Comparison of ENCODE assay signal across 11 cellular contexts in the genomic region with DNA sequence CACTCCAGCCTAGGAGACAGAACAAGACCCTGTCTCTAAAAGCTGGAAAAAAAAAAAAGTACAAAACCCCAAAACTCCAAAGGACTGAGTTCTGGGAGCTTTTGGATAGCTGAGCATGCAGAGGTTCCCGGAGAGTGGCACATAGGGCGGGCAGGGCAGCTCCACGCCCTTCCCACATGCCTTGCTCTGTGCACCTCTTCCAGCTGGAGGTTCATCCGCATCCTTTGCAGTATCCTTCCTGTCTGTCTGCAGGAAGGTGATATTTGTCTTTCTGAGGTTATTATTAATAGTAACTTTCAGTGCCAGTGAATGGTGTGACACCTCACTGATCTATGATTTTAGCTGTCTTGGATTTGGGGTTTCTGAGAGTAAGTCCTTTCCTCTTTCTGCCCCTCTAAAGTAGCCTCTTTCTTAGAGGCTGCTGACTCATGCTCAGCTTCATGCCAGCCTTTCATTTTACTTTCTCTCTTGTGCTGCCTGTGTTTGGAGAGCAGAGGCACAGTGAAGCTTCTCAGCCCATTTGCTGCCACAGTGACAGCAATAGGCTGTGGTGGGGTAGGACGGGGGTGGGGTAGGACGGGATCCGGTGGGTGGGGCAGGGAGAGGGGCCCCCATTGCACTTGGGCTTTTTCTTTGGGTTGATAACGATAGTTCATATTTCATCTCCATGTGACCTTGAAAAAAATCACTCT.
A peak's percentile ranks its signal among the peaks of the same experiment; 100 is the strongest.
DNase-seq lines count a peak whose midpoint lies in the region; ATAC-seq and TF ChIP-seq lines count a peak whose summit lies in the region.
"Had no signal": no experiment of that assay in that cellular context is flagged by ENCODE, and none has a peak within 500 bp of the region (broad histone marks: within the 10 kb centered on the region; RNA-seq: fewer than 3 reads in every experiment).

No MANE protein-coding gene starts in this region.

- H2BK5ac ChIP-seq in H9 (ENCODE audit: insufficient read length, low read length): no peak overlapping the region

- H3K4me2 ChIP-seq in H9 (ENCODE audit: insufficient read depth, insufficient read length, low read length) (no peak overlapping the region), OCI-LY7 (ENCODE audit: low read length) (no peak overlapping the region)

- H3K36me3 Mint-ChIP-seq in H9 (ENCODE audit: insufficient read depth in 1 of 3, low read depth in 3 of 3): peaks cover 4 to 12% (median 4%) of the 10 kb centered on the region in 3 experiments; a peak in 5 of 7 replicates
- peaks cover 19% of the 10 kb centered on the region for H3K36me3 Mint-ChIP-seq in activated T-helper 2 cell treated with anti-CD3 and anti-CD28 coated beads, Interferon-gamma antibody, Interleukin-2, Interleukin-4, amounts not matched to agents 10 μg/mL and 5 μg/mL and 100 μg/mL, durations not matched to agents 14 hours and 24 hours and 36 hours (ENCODE audit: low read depth)

- no peak overlapping the region for H3K4me3 ChIP-seq in OCI-LY7 (ENCODE audit: low read depth, low read length, poor library complexity, severe bottlenecking)

- CTCF ChIA-PET in OCI-LY7 (lab: Charles Lee; ENCODE audit: unreplicated experiment): no interaction called here

- no peaks in the 10 kb centered on the region for H3K23me2 ChIP-seq in H9 (ENCODE audit: insufficient read length, low read depth, low read length, poor library complexity, severe bottlenecking)

- no peak overlapping the region for H3K56ac ChIP-seq in H9 (ENCODE audit: insufficient read length, low read depth, low read length)

- BruUV-seq in OCI-LY7 (replicated peaks; lab: Mats Ljungman, UMichigan): no TSS peak

- no peak overlapping the region for H2BK120ac ChIP-seq in H9 (ENCODE audit: low read depth, low read length, poor library complexity, severe bottlenecking)

- H3K18ac ChIP-seq in H9 (ENCODE audit: insufficient read length, low read depth, low read length): no peak overlapping the region

- H3K79me2 ChIP-seq in H9 (ENCODE audit: insufficient read depth, low read length) (no peaks in the 10 kb centered on the region), OCI-LY7 (ENCODE audit: insufficient read depth, low read depth, low read length) (no peaks in the 10 kb centered on the region)

- H3K4me1 Mint-ChIP-seq in H9: peaks cover 40 to 50% of the 10 kb centered on the region in 2 experiments
- peaks cover 51% of the 10 kb centered on the region for H3K4me1 Mint-ChIP-seq in activated T-helper 2 cell treated with anti-CD3 and anti-CD28 coated beads, Interferon-gamma antibody, Interleukin-2, Interleukin-4, amounts not matched to agents 10 μg/mL and 5 μg/mL and 100 μg/mL, durations not matched to agents 14 hours and 24 hours and 36 hours (ENCODE audit: low read depth)

- H3K27me3 Mint-ChIP-seq in H9 (ENCODE audit: low read depth): no peaks in the 10 kb centered on the region
- no peaks in the 10 kb centered on the region for H3K27me3 Mint-ChIP-seq in activated T-helper 2 cell treated with anti-CD3 and anti-CD28 coated beads, Interferon-gamma antibody, Interleukin-2, Interleukin-4, amounts not matched to agents 10 μg/mL and 5 μg/mL and 100 μg/mL, durations not matched to agents 14 hours and 24 hours and 36 hours (ENCODE audit: low read depth)

- H4K20me1 ChIP-seq in H9 (ENCODE audit: control insufficient read depth, insufficient read depth, insufficient read length): no peaks in the 10 kb centered on the region
- H4K20me1 ChIP-seq in OCI-LY7 (ENCODE audit: insufficient read depth, low read length): no peaks in the 10 kb centered on the region

- intact Hi-C loops in activated T-helper 2 cell treated with anti-CD3 and anti-CD28 coated beads, Interferon-gamma antibody, Interleukin-2, Interleukin-4, amounts not matched to agents 10 μg/mL and 5 μg/mL and 100 μg/mL, durations not matched to agents 14 hours and 24 hours and 36 hours (cut with micrococcal nuclease): no loop called here
- intact Hi-C loops in OCI-LY7 (cut with micrococcal nuclease; ENCODE audit: unreplicated experiment): no loop called here

- no peak for TF ChIP-seq CTCF in H9 (conservative IDR thresholded peaks at IDR 0.05)
- TF ChIP-seq CTCF in OCI-LY7 (conservative IDR thresholded peaks at IDR 0.05; ENCODE audit: low read length): no peak

- H2BK15ac ChIP-seq in H9 (ENCODE audit: low read depth, low read length): no peak overlapping the region

- no peak overlapping the region for H4K5ac ChIP-seq in H9 (ENCODE audit: insufficient read length, low read depth, low read length)

- H3K9me3 Mint-ChIP-seq in H9: no peaks in the 10 kb centered on the region
- no peaks in the 10 kb centered on the region for H3K9me3 Mint-ChIP-seq in activated T-helper 2 cell treated with anti-CD3 and anti-CD28 coated beads, Interferon-gamma antibody, Interleukin-2, Interleukin-4, amounts not matched to agents 10 μg/mL and 5 μg/mL and 100 μg/mL, durations not matched to agents 14 hours and 24 hours and 36 hours

- H3K9me2 ChIP-seq in OCI-LY7 (ENCODE audit: insufficient read depth, low read length): no peaks in the 10 kb centered on the region

- WGBS in H9 (ENCODE audit: extremely low coverage, insufficient read length, low lambda C conversion rate): no CpG with 5 or more reads among the region's 8 CpGs

- no peak overlapping the region for H2BK20ac ChIP-seq in H9 (ENCODE audit: low read depth, low read length, poor library complexity, severe bottlenecking)

- H3K9ac ChIP-seq in H9 (ENCODE audit: extremely low read depth, insufficient read length, low read length): no peak overlapping the region

- H4K8ac ChIP-seq in H9 (replicated peaks; ENCODE audit: insufficient read length, low read depth, low read length): no peak overlapping the region

- H4K91ac ChIP-seq in H9 (ENCODE audit: insufficient read length, low read depth, low read length): no peak overlapping the region

- no peak overlapping the region for H2AFZ ChIP-seq in H9 (ENCODE audit: low read length)
- H2AFZ ChIP-seq in OCI-LY7 (ENCODE audit: low read length): no peak overlapping the region

- no peaks in the 10 kb centered on the region for H3K79me1 ChIP-seq in H9 (ENCODE audit: insufficient read depth, low read depth, low read length, poor library complexity, severe bottlenecking)

- no peak overlapping the region for H2AK5ac ChIP-seq in H9 (ENCODE audit: insufficient read length, low read length)

- H3K9me3 ChIP-seq in H9 (ENCODE audit: control insufficient read depth, low read depth, low read length) (no peaks in the 10 kb centered on the region), OCI-LY7 (ENCODE audit: low read length) (no peaks in the 10 kb centered on the region)

- POLR2A ChIA-PET in OCI-LY7 (lab: Charles Lee): interaction anchor here (1.0 kb wide), 1 partner anchor 26 kb away, joined by 4 read pairs; no protein-coding TSS in a partner anchor

- no peak overlapping the region for H3K23ac ChIP-seq in H9 (ENCODE audit: insufficient read length, low read depth, low read length)

- no peak overlapping the region for H2BK12ac ChIP-seq in H9 (ENCODE audit: insufficient read length, low read depth, low read length)

- no peak overlapping the region for H3T11ph ChIP-seq in H9 (ENCODE audit: low read length)

- no peak overlapping the region for H3K27ac ChIP-seq in H9 (ENCODE audit: insufficient read length, low read depth, low read length)
- H3K27ac ChIP-seq in OCI-LY7 (ENCODE audit: low read depth, low read length, poor library complexity, severe bottlenecking): no peak overlapping the region
- H3K27ac ChIP-seq: HL-60 had no signal

- no peaks in the 10 kb centered on the region for H3K27me3 ChIP-seq in H9 (ENCODE audit: insufficient read depth, low read length)

- peak; percentile 21 for DNase-seq in CD1c-positive myeloid dendritic cell (ENCODE audit: extremely low spot score)
- no peak for DNase-seq in H9
- no peak for DNase-seq in activated T-helper 2 cell treated with anti-CD3 and anti-CD28 coated beads, Interferon-gamma antibody, Interleukin-2, Interleukin-4, amounts not matched to agents 10 μg/mL and 5 μg/mL and 100 μg/mL, durations not matched to agents 14 hours and 24 hours and 36 hours (ENCODE audit: low spot score)
- peak; percentile 52 to 54 for DNase-seq in lung microvascular endothelial cell (ENCODE audit: low read depth in 2 of 2)
- DNase-seq in OCI-LY7 (ENCODE audit: low spot score): no peak
- no peak for DNase-seq in NCI-H1694 (lab: John Stamatoyannopoulos, UW)
- DNase-seq: cerebellar nuclear complex; stimulated activated naive CD4-positive, alpha-beta T cell treated with Interleukin-2 at 50 U/mL for 16 hours had no signal

- H3K4ac ChIP-seq in H9 (ENCODE audit: low read depth, low read length): no peak overlapping the region

- H3K36me3 ChIP-seq in OCI-LY7 (ENCODE audit: insufficient read depth, low read length): no peaks in the 10 kb centered on the region

- no peak overlapping the region for H3K14ac ChIP-seq in H9 (ENCODE audit: insufficient read depth, low read length)

- ATAC-seq in HG02840 (IDR thresholded peaks at IDR 0.05; ENCODE audit: low FRiP score, unreplicated experiment): no peak
- ATAC-seq in GM18870 (IDR thresholded peaks at IDR 0.05; ENCODE audit: unreplicated experiment): no peak

- H3K27ac Mint-ChIP-seq in H9: peak overlapping the region in 2 of 3 experiments; percentile 52 to 62; a peak in 3 of 7 replicates
- H3K27ac Mint-ChIP-seq in activated T-helper 2 cell treated with anti-CD3 and anti-CD28 coated beads, Interferon-gamma antibody, Interleukin-2, Interleukin-4, amounts not matched to agents 10 μg/mL and 5 μg/mL and 100 μg/mL, durations not matched to agents 14 hours and 24 hours and 36 hours: peak overlapping the region; percentile 62

- no peak overlapping the region; a peak in 1 of 5 replicates for H3K4me3 Mint-ChIP-seq in H9
- H3K4me3 Mint-ChIP-seq in activated T-helper 2 cell treated with anti-CD3 and anti-CD28 coated beads, Interferon-gamma antibody, Interleukin-2, Interleukin-4, amounts not matched to agents 10 μg/mL and 5 μg/mL and 100 μg/mL, durations not matched to agents 14 hours and 24 hours and 36 hours (ENCODE audit: low read depth): no peak overlapping the region

- H3K4me1 ChIP-seq in H9 (ENCODE audit: insufficient read depth, low read length): no peaks in the 10 kb centered on the region
- H3K4me1 ChIP-seq in OCI-LY7 (ENCODE audit: insufficient read depth, low read length, poor library complexity, severe bottlenecking): no peaks in the 10 kb centered on the region

Comparison
In these comparisons a context has a peak if more than half of its experiments do, and no peak if none do; other contexts are left out.
1. DNase-seq: peak in CD1c-positive myeloid dendritic cell (single experiment) and lung microvascular endothelial cell (2 of 2); none in H9 (single experiment), activated T-helper 2 cell treated with anti-CD3 and anti-CD28 coated beads, Interferon-gamma antibody, Interleukin-2, Interleukin-4, amounts not matched to agents 10 μg/mL and 5 μg/mL and 100 μg/mL, durations not matched to agents 14 hours and 24 hours and 36 hours (single experiment), OCI-LY7 (single experiment) and NCI-H1694 (single experiment).